1 cellular context compared by ENCODE assay signal in the genomic region with DNA sequence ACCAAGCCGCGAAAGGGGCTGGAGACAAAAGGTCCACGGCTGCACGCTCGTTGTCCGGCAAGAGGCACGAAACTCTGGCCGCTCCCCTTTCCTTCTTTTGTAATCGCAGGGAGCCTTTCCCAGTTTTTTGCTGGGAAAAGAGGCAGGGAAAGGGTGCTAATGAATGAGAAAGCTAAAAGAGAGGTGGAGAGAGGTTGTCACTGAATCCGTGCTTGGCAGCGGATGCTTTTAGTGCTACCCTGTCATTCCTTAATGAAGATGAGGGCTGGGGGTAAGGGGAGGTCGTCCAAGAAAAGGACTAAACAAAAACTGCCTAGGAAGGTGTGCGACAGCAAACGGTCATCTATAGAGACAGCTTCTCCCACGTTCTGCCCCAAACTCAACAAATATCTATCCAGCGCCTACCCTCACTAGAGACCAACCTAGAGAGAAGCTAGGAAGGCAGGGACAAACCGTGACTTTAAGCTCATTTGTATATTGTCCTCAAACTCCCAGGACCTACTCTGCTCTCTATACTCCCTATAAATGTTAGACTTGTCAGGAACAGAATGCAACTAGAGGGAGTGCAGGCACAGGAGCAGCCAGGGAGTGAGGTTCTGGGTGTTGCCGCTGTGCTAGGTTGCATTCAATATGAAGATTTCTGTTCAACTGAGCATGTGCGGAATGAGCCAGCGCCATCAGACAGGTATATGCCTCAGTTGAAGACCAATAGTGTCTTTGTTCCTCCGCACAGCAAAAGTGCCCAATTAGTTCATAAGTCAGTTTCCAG.
TF ChIP-seq lines count a peak whose summit lies in the region.

No MANE protein-coding gene starts in this region.

TF ChIP-seq in HEK293, 187 proteins besides CTCF, POLR2A, EP300 and RAD21 (continued from another document):
- TF ChIP-seq, protein P1, sequence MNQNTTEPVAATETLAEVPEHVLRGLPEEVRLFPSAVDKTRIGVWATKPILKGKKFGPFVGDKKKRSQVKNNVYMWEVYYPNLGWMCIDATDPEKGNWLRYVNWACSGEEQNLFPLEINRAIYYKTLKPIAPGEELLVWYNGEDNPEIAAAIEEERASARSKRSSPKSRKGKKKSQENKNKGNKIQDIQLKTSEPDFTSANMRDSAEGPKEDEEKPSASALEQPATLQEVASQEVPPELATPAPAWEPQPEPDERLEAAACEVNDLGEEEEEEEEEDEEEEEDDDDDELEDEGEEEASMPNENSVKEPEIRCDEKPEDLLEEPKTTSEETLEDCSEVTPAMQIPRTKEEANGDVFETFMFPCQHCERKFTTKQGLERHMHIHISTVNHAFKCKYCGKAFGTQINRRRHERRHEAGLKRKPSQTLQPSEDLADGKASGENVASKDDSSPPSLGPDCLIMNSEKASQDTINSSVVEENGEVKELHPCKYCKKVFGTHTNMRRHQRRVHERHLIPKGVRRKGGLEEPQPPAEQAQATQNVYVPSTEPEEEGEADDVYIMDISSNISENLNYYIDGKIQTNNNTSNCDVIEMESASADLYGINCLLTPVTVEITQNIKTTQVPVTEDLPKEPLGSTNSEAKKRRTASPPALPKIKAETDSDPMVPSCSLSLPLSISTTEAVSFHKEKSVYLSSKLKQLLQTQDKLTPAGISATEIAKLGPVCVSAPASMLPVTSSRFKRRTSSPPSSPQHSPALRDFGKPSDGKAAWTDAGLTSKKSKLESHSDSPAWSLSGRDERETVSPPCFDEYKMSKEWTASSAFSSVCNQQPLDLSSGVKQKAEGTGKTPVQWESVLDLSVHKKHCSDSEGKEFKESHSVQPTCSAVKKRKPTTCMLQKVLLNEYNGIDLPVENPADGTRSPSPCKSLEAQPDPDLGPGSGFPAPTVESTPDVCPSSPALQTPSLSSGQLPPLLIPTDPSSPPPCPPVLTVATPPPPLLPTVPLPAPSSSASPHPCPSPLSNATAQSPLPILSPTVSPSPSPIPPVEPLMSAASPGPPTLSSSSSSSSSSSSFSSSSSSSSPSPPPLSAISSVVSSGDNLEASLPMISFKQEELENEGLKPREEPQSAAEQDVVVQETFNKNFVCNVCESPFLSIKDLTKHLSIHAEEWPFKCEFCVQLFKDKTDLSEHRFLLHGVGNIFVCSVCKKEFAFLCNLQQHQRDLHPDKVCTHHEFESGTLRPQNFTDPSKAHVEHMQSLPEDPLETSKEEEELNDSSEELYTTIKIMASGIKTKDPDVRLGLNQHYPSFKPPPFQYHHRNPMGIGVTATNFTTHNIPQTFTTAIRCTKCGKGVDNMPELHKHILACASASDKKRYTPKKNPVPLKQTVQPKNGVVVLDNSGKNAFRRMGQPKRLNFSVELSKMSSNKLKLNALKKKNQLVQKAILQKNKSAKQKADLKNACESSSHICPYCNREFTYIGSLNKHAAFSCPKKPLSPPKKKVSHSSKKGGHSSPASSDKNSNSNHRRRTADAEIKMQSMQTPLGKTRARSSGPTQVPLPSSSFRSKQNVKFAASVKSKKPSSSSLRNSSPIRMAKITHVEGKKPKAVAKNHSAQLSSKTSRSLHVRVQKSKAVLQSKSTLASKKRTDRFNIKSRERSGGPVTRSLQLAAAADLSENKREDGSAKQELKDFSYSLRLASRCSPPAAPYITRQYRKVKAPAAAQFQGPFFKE (tag by site-specific recombination; IDR thresholded peaks at IDR 0.05; ENCODE audit: borderline replicate concordance): no peak
- TF ChIP-seq, protein P2, sequence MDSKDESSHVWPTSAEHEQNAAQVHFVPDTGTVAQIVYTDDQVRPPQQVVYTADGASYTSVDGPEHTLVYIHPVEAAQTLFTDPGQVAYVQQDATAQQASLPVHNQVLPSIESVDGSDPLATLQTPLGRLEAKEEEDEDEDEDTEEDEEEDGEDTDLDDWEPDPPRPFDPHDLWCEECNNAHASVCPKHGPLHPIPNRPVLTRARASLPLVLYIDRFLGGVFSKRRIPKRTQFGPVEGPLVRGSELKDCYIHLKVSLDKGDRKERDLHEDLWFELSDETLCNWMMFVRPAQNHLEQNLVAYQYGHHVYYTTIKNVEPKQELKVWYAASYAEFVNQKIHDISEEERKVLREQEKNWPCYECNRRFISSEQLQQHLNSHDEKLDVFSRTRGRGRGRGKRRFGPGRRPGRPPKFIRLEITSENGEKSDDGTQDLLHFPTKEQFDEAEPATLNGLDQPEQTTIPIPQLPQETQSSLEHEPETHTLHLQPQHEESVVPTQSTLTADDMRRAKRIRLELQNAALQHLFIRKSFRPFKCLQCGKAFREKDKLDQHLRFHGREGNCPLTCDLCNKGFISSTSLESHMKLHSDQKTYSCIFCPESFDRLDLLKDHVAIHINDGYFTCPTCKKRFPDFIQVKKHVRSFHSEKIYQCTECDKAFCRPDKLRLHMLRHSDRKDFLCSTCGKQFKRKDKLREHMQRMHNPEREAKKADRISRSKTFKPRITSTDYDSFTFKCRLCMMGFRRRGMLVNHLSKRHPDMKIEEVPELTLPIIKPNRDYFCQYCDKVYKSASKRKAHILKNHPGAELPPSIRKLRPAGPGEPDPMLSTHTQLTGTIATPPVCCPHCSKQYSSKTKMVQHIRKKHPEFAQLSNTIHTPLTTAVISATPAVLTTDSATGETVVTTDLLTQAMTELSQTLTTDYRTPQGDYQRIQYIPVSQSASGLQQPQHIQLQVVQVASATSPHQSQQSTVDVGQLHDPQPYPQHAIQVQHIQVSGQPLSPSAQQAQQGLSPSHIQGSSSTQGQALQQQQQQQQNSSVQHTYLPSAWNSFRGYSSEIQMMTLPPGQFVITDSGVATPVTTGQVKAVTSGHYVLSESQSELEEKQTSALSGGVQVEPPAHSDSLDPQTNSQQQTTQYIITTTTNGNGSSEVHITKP (tag by site-specific recombination; IDR thresholded peaks at IDR 0.05): peak; percentile 46; the same call in 1 of the 2 replicates
- TF ChIP-seq, protein P3, sequence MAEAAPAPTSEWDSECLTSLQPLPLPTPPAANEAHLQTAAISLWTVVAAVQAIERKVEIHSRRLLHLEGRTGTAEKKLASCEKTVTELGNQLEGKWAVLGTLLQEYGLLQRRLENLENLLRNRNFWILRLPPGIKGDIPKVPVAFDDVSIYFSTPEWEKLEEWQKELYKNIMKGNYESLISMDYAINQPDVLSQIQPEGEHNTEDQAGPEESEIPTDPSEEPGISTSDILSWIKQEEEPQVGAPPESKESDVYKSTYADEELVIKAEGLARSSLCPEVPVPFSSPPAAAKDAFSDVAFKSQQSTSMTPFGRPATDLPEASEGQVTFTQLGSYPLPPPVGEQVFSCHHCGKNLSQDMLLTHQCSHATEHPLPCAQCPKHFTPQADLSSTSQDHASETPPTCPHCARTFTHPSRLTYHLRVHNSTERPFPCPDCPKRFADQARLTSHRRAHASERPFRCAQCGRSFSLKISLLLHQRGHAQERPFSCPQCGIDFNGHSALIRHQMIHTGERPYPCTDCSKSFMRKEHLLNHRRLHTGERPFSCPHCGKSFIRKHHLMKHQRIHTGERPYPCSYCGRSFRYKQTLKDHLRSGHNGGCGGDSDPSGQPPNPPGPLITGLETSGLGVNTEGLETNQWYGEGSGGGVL (tag by site-specific recombination; IDR thresholded peaks at IDR 0.05): peak; percentile 39; the same call in 1 of the 2 replicates
- no peak for TF ChIP-seq ZNF239 (tag by site-specific recombination; IDR thresholded peaks at IDR 0.05)
- no peak for TF ChIP-seq ZNF169 (tag by site-specific recombination; IDR thresholded peaks at IDR 0.05)
- TF ChIP-seq IKZF3 (tag by site-specific recombination; IDR thresholded peaks at IDR 0.05): 0 out of 2 replicates have a peak, but pooled peaks have one; percentile 3
- TF ChIP-seq ZBTB48 (tag by site-specific recombination; IDR thresholded peaks at IDR 0.05): peak; percentile 97
- no peak for TF ChIP-seq ZNF558 (tag by site-specific recombination; IDR thresholded peaks at IDR 0.05)
- TF ChIP-seq, protein P4, sequence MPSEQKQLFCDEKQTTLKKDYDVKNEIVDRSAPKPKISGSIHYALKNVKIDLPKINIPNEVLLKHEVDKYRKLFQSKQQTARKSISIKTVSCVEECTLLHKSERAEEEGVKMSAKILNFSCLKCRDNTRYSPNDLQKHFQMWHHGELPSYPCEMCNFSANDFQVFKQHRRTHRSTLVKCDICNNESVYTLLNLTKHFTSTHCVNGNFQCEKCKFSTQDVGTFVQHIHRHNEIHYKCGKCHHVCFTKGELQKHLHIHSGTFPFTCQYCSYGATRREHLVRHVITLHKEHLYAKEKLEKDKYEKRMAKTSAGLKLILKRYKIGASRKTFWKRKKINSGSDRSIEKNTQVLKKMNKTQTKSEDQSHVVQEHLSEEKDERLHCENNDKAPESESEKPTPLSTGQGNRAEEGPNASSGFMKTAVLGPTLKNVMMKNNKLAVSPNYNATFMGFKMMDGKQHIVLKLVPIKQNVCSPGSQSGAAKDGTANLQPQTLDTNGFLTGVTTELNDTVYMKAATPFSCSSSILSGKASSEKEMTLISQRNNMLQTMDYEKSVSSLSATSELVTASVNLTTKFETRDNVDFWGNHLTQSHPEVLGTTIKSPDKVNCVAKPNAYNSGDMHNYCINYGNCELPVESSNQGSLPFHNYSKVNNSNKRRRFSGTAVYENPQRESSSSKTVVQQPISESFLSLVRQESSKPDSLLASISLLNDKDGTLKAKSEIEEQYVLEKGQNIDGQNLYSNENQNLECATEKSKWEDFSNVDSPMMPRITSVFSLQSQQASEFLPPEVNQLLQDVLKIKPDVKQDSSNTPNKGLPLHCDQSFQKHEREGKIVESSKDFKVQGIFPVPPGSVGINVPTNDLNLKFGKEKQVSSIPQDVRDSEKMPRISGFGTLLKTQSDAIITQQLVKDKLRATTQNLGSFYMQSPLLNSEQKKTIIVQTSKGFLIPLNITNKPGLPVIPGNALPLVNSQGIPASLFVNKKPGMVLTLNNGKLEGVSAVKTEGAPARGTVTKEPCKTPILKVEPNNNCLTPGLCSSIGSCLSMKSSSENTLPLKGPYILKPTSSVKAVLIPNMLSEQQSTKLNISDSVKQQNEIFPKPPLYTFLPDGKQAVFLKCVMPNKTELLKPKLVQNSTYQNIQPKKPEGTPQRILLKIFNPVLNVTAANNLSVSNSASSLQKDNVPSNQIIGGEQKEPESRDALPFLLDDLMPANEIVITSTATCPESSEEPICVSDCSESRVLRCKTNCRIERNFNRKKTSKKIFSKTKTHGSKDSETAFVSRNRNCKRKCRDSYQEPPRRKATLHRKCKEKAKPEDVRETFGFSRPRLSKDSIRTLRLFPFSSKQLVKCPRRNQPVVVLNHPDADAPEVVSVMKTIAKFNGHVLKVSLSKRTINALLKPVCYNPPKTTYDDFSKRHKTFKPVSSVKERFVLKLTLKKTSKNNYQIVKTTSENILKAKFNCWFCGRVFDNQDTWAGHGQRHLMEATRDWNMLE (tag by site-specific recombination; conservative IDR thresholded peaks at IDR 0.05; ENCODE audit: low read depth): no peak
- TF ChIP-seq, protein P5, sequence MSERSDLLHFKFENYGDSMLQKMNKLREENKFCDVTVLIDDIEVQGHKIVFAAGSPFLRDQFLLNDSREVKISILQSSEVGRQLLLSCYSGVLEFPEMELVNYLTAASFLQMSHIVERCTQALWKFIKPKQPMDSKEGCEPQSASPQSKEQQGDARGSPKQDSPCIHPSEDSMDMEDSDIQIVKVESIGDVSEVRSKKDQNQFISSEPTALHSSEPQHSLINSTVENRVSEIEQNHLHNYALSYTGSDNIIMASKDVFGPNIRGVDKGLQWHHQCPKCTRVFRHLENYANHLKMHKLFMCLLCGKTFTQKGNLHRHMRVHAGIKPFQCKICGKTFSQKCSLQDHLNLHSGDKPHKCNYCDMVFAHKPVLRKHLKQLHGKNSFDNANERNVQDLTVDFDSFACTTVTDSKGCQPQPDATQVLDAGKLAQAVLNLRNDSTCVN (tag by site-specific recombination; optimal IDR thresholded peaks at IDR 0.05): peak; percentile 39
- TF ChIP-seq, protein P6, sequence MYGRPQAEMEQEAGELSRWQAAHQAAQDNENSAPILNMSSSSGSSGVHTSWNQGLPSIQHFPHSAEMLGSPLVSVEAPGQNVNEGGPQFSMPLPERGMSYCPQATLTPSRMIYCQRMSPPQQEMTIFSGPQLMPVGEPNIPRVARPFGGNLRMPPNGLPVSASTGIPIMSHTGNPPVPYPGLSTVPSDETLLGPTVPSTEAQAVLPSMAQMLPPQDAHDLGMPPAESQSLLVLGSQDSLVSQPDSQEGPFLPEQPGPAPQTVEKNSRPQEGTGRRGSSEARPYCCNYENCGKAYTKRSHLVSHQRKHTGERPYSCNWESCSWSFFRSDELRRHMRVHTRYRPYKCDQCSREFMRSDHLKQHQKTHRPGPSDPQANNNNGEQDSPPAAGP (tag by site-specific recombination; IDR thresholded peaks at IDR 0.05): 0 out of 2 replicates have a peak, but pooled peaks have one; percentile 20
- no peak for TF ChIP-seq YY1 (tag by site-specific recombination; IDR thresholded peaks at IDR 0.05)
- TF ChIP-seq ZNF600 (tag by site-specific recombination; IDR thresholded peaks at IDR 0.05): peak; percentile 59; the same call in 1 of the 2 replicates
- TF ChIP-seq ZNF610 (tag by site-specific recombination; IDR thresholded peaks at IDR 0.05; ENCODE audit: borderline replicate concordance): 0 out of 2 replicates have a peak, but pooled peaks have one; percentile 18
- TF ChIP-seq ZNF184 (tag by site-specific recombination; IDR thresholded peaks at IDR 0.05): no peak
- peak; percentile 27; the same call in 1 of the 2 replicates for TF ChIP-seq ZBTB20 (tag by site-specific recombination; IDR thresholded peaks at IDR 0.05)
- TF ChIP-seq ZBTB17 (tag by site-specific recombination; IDR thresholded peaks at IDR 0.05): peak; percentile 47; the same call in 1 of the 2 replicates
- TF ChIP-seq, protein P7, sequence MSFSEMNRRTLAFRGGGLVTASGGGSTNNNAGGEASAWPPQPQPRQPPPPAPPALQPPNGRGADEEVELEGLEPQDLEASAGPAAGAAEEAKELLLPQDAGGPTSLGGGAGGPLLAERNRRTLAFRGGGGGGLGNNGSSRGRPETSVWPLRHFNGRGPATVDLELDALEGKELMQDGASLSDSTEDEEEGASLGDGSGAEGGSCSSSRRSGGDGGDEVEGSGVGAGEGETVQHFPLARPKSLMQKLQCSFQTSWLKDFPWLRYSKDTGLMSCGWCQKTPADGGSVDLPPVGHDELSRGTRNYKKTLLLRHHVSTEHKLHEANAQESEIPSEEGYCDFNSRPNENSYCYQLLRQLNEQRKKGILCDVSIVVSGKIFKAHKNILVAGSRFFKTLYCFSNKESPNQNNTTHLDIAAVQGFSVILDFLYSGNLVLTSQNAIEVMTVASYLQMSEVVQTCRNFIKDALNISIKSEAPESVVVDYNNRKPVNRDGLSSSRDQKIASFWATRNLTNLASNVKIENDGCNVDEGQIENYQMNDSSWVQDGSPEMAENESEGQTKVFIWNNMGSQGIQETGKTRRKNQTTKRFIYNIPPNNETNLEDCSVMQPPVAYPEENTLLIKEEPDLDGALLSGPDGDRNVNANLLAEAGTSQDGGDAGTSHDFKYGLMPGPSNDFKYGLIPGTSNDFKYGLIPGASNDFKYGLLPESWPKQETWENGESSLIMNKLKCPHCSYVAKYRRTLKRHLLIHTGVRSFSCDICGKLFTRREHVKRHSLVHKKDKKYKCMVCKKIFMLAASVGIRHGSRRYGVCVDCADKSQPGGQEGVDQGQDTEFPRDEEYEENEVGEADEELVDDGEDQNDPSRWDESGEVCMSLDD (tag by site-specific recombination; IDR thresholded peaks at IDR 0.05): no peak
TF ChIP-seq in HEK293: peak in this region for 16.
